8 cellular contexts compared by ENCODE assay signal in the genomic region with DNA sequence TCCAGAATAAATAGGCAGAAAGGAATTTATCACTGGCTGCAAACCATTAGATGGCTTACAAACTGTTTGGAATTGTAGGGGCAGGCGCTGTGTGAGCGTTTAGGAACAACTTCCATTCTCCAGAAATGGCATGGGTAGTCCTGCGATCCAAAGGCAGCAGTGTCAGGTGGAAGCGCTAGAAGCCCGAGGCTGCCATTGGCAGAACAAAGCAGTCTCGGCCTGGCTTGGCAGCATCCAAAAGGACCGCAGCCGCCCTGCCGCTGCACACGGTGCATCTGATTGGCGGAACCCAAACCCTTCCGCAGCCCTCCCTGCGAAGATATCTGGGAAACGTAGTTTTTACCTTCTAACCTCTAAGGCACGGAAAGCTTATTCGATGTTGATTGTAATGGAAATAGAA. TPM values are rescaled to one million over a fixed set of nuclear protein-coding genes. Genes with fewer than 3 reads are reported as not detected.
DNase-seq lines count a peak whose midpoint lies in the region; ATAC-seq and TF ChIP-seq lines count a peak whose summit lies in the region.

No MANE protein-coding gene starts in this region.

- H3K36me3 ChIP-seq in heart left ventricle, result no peaks in the 10 kb centered on the region
- H3K36me3 ChIP-seq in trophoblast cell (ENCODE audit: control insufficient read depth in 1 of 2, insufficient read depth in 2 of 2, low read length in 2 of 2), result no peaks in the 10 kb centered on the region
- no peaks in the 10 kb centered on the region for H3K36me3 ChIP-seq in vagina

- H2BK5ac ChIP-seq in trophoblast cell (ENCODE audit: low read depth, low read length, poor library complexity), result no peak overlapping the region

- H3K36me3 Mint-ChIP-seq in T-helper 1 cell treated with Interleukin-12 subunit alpha and Interleukin-12 subunit beta and Interleukin-4 antibody, amounts not matched to agents 30 μg/mL and 1 μg/mL, for 36 hours (ENCODE audit: low read depth), result peaks cover 4% of the 10 kb centered on the region

- no peaks in the 10 kb centered on the region for H3K9me3 Mint-ChIP-seq in T-helper 1 cell treated with Interleukin-12 subunit alpha and Interleukin-12 subunit beta and Interleukin-4 antibody, amounts not matched to agents 30 μg/mL and 1 μg/mL, for 36 hours

- ATAC-seq in HG02798 (IDR thresholded peaks at IDR 0.05; ENCODE audit: poor library complexity, unreplicated experiment) (peak; percentile 98), heart left ventricle (peak; percentile 99 to 100 (median 100))

- no peak overlapping the region for H3K9ac ChIP-seq in trophoblast cell (ENCODE audit: low read length)

- in situ Hi-C loops in G401 (cut with HindIII; ENCODE audit: low sequenced_read_pairs), result no loop called here

- H3K9me3 ChIP-seq in heart left ventricle (no peaks in the 10 kb centered on the region), trophoblast cell (ENCODE audit: insufficient read depth, low read depth, low read length) (no peaks in the 10 kb centered on the region), vagina (no peaks in the 10 kb centered on the region)

- H3K27me3 Mint-ChIP-seq in T-helper 1 cell treated with Interleukin-12 subunit alpha and Interleukin-12 subunit beta and Interleukin-4 antibody, amounts not matched to agents 30 μg/mL and 1 μg/mL, for 36 hours (ENCODE audit: low read depth), result peaks cover 25% of the 10 kb centered on the region

- TF ChIP-seq POLR2A in heart left ventricle (IDR thresholded peaks at IDR 0.05) (no peak), vagina (IDR thresholded peaks at IDR 0.05) (no peak)

- no peak overlapping the region for H4K12ac ChIP-seq in trophoblast cell (ENCODE audit: low read depth, low read length)

- no peak for TF ChIP-seq CTCF in heart left ventricle (IDR thresholded peaks at IDR 0.05)
- TF ChIP-seq CTCF in vagina (IDR thresholded peaks at IDR 0.05), result no peak

- WGBS in heart left ventricle, 4 donors, result 1 to 6% (median 4%) methylated on average over 16 of the region's 16 CpGs
- WGBS in trophoblast cell (ENCODE audit: extremely low coverage, insufficient coverage, insufficient read length), result no CpG with 5 or more reads among the region's 16 CpGs

- no peak overlapping the region for H2AK5ac ChIP-seq in trophoblast cell (ENCODE audit: low read length)

- peak overlapping the region in 11 of 12 donors; percentile 7 to 46 (median 34) for H3K4me3 ChIP-seq in heart left ventricle
- H3K4me3 ChIP-seq in trophoblast cell (ENCODE audit: low read depth, low read length), result no peak overlapping the region
- H3K4me3 ChIP-seq in vagina, result peak overlapping the region; percentile 23 to 28

- H3K14ac ChIP-seq in trophoblast cell (ENCODE audit: low read length), result no peak overlapping the region

- DNase-seq in G401 (ENCODE audit: low spot score), result peak; percentile 91
- DNase-seq in anterior cingulate cortex (lab: John Stamatoyannopoulos, UW), result peak in 57 of 58 donors; percentile 17 to 93 (median 73)
- DNase-seq in heart left ventricle, result peak; percentile 79 to 88 (median 86)
- DNase-seq in trophoblast cell, result peak; percentile 26 to 73
- no peak for DNase-seq in vagina (ENCODE audit: extremely low spot score in 2 of 2)
- DNase-seq in SIG-M5 treated with dmso at 0.1 percent for 504 hours (lab: John Stamatoyannopoulos, UW; ENCODE audit: unreplicated experiment), result no peak

- H3K23ac ChIP-seq in trophoblast cell (ENCODE audit: low read length), result no peak overlapping the region

- H2AFZ ChIP-seq in trophoblast cell (ENCODE audit: insufficient read depth, low read length, poor library complexity), result peak overlapping the region; percentile 99

- H3K4me2 ChIP-seq in trophoblast cell (ENCODE audit: low read length), result peak overlapping the region; percentile 80

- peaks cover 0 to 4% (median 0%) of the 10 kb centered on the region in 12 donors for H3K4me1 ChIP-seq in heart left ventricle
- H3K4me1 ChIP-seq in trophoblast cell (ENCODE audit: control insufficient read depth in 1 of 2, insufficient read depth in 2 of 2, low read length in 2 of 2), result peaks cover 10 to 11% of the 10 kb centered on the region in 2 experiments
- H3K4me1 ChIP-seq in vagina, result peaks cover 9% of the 10 kb centered on the region

- H3K4ac ChIP-seq in trophoblast cell (ENCODE audit: low read depth, low read length), result no peak overlapping the region

- H3K27ac ChIP-seq in heart left ventricle, result peak overlapping the region in 2 of 12 donors; percentile 15 to 58
- H3K27ac ChIP-seq in trophoblast cell (ENCODE audit: low read depth, low read length), result no peak overlapping the region
- no peak overlapping the region for H3K27ac ChIP-seq in vagina

- H3K27me3 ChIP-seq in heart left ventricle (peaks cover 0 to 24% (median under 1%) of the 10 kb centered on the region in 9 donors), trophoblast cell (ENCODE audit: insufficient read depth, low read length) (no peaks in the 10 kb centered on the region), vagina (no peaks in the 10 kb centered on the region)

- H3K79me2 ChIP-seq in trophoblast cell (ENCODE audit: control insufficient read depth, insufficient read depth, low read length, poor library complexity), result no peaks in the 10 kb centered on the region

- peaks cover 12% of the 10 kb centered on the region for H3K79me1 ChIP-seq in trophoblast cell (ENCODE audit: low read length)

- intact Hi-C loops in heart left ventricle (cut with DNase I) (loop anchor here in 2 of 10 donors (2.0 to 10.0 kb wide), 2 partner anchors 23 to 59 kb away; partner anchors contain the start of gene YTHDC1 (in 1 of the 2)), vagina (cut with DNase I) (no loop called here)

- H2BK12ac ChIP-seq in trophoblast cell (ENCODE audit: low read length), result no peak overlapping the region

- no peak overlapping the region for H2BK120ac ChIP-seq in trophoblast cell (ENCODE audit: insufficient read depth, low read length, poor library complexity)

- H4K8ac ChIP-seq in trophoblast cell (ENCODE audit: low read depth, low read length), result peak overlapping the region; percentile 89

- H3K18ac ChIP-seq in trophoblast cell (ENCODE audit: low read length), result no peak overlapping the region

- peak overlapping the region; percentile 15 for H3K27ac Mint-ChIP-seq in T-helper 1 cell treated with Interleukin-12 subunit alpha and Interleukin-12 subunit beta and Interleukin-4 antibody, amounts not matched to agents 30 μg/mL and 1 μg/mL, for 36 hours

- no peak overlapping the region for H4K91ac ChIP-seq in trophoblast cell (ENCODE audit: low read depth, low read length)

- peaks cover 19% of the 10 kb centered on the region for H3K4me1 Mint-ChIP-seq in T-helper 1 cell treated with Interleukin-12 subunit alpha and Interleukin-12 subunit beta and Interleukin-4 antibody, amounts not matched to agents 30 μg/mL and 1 μg/mL, for 36 hours (ENCODE audit: low read depth)

- H3K4me3 Mint-ChIP-seq in T-helper 1 cell treated with Interleukin-12 subunit alpha and Interleukin-12 subunit beta and Interleukin-4 antibody, amounts not matched to agents 30 μg/mL and 1 μg/mL, for 36 hours, result peak overlapping the region; percentile 40

RNA-seq across cellular contexts. Expression of gene YTHDC1, which starts 23.6 kb away (rescaled TPM):
- 7.1 and 25.8 TPM in 2 replicates for total RNA-seq in G401 (2014; rRNA removed; shearing (Covaris generic))
- total RNA-seq in heart left ventricle (10 to 100 TPM; 27.0 to 60.8 (median 43.8) TPM), vagina (61.4 TPM)
- 10 to 100 TPM; 27.1 to 30.5 TPM for polyA plus RNA-seq in heart left ventricle
- polyA plus RNA-seq in trophoblast cell (2013), result 66.0 and 69.7 TPM in 2 replicates

Comparison
In these comparisons a context has a peak if more than half of its experiments do, and no peak if none do; other contexts are left out.
1. DNase-seq: peak in G401 (single experiment), anterior cingulate cortex (57 of 58), heart left ventricle (5 of 5) and trophoblast cell (2 of 2); none in vagina (0 of 2) and SIG-M5 treated with dmso at 0.1 percent for 504 hours (single experiment).